4 cellular contexts compared by ENCODE assay signal in genomic region chr6:79378957-79379356, GRCh38.
TF ChIP-seq lines count a peak whose summit lies in the region.

No MANE protein-coding gene starts in this region.

TF ChIP-seq in HepG2, 621 proteins besides CTCF, POLR2A, EP300 and RAD21:
- TF ChIP-seq MAFF (IDR thresholded peaks at IDR 0.05; ENCODE audit: low read depth, low read length) (peak; percentile 64), ZNF253 (CRISPR knock-in tag; IDR thresholded peaks at IDR 0.05; ENCODE audit: borderline replicate concordance) (no peak), CEBPZ (IDR thresholded peaks at IDR 0.05; ENCODE audit: low read length) (no peak), GATAD2A (CRISPR knock-in tag; IDR thresholded peaks at IDR 0.05) (no peak), DNMT1 (CRISPR knock-in tag; IDR thresholded peaks at IDR 0.05) (no peak), ATF2 (CRISPR knock-in tag; IDR thresholded peaks at IDR 0.05) (no peak), MAFK (conservative IDR thresholded peaks at IDR 0.05 in 1 of 2, IDR thresholded peaks at IDR 0.05 in 1 of 2; ENCODE audit: low read length in 2 of 2) (peak; percentile 40 to 84; a peak in 3 of 4 replicates), HIVEP1 (CRISPR knock-in tag; IDR thresholded peaks at IDR 0.05) (no peak)

TF ChIP-seq in HEK293, 187 proteins besides CTCF, POLR2A, EP300 and RAD21:
- no peak for TF ChIP-seq ZNF549 (tag by site-specific recombination; IDR thresholded peaks at IDR 0.05)
- TF ChIP-seq PRDM10 (tag by site-specific recombination; IDR thresholded peaks at IDR 0.05): peak; percentile 37; the same call in 1 of the 2 replicates

TF ChIP-seq in K562, 482 proteins besides CTCF, POLR2A, EP300 and RAD21:
- TF ChIP-seq RBM39 (optimal IDR thresholded peaks at IDR 0.05; ENCODE audit: low read depth, low read length): no peak
- peak; percentile 43; the same call in 1 of the 2 replicates for TF ChIP-seq MAFK (IDR thresholded peaks at IDR 0.05; ENCODE audit: low read length)
- no peak for TF ChIP-seq ZNF445 (CRISPR knock-in tag; IDR thresholded peaks at IDR 0.05; ENCODE audit: low read depth)
- TF ChIP-seq C11orf30 (IDR thresholded peaks at IDR 0.05; ENCODE audit: low read depth): peak; percentile 68; the same call in 1 of the 2 replicates
- TF ChIP-seq MAFG (tag; conservative IDR thresholded peaks at IDR 0.05): peak; percentile 69
- TF ChIP-seq ZNF316 (IDR thresholded peaks at IDR 0.05): peak; percentile 90
- TF ChIP-seq MAFF (IDR thresholded peaks at IDR 0.05; ENCODE audit: low read length): peak; percentile 30; the same call in 1 of the 2 replicates
TF ChIP-seq in K562: peak in this region for 5.

TF ChIP-seq in WTC11, 78 proteins besides CTCF, POLR2A, EP300 and RAD21:
- TF ChIP-seq OVOL2 (CRISPR knock-in tag; IDR thresholded peaks at IDR 0.05; ENCODE audit: borderline replicate concordance): no peak
- no peak for TF ChIP-seq FOXK1 (CRISPR knock-in tag; IDR thresholded peaks at IDR 0.05)
- no peak for TF ChIP-seq NFATC4 (CRISPR knock-in tag; IDR thresholded peaks at IDR 0.05)
- no peak for TF ChIP-seq TEAD1 (CRISPR knock-in tag; IDR thresholded peaks at IDR 0.05)
- no peak for TF ChIP-seq FOXP4 (CRISPR knock-in tag; IDR thresholded peaks at IDR 0.05)
- no peak for TF ChIP-seq ZNF317 (CRISPR knock-in tag; IDR thresholded peaks at IDR 0.05; ENCODE audit: borderline replicate concordance, low read depth)
- TF ChIP-seq MAX (CRISPR knock-in tag; IDR thresholded peaks at IDR 0.05): no peak
- TF ChIP-seq NR1H2 (CRISPR knock-in tag; IDR thresholded peaks at IDR 0.05): no peak
- TF ChIP-seq MYBL2 (CRISPR knock-in tag; IDR thresholded peaks at IDR 0.05): no peak
- TF ChIP-seq RELA (CRISPR knock-in tag; IDR thresholded peaks at IDR 0.05; ENCODE audit: borderline replicate concordance): no peak
- TF ChIP-seq, protein P1, sequence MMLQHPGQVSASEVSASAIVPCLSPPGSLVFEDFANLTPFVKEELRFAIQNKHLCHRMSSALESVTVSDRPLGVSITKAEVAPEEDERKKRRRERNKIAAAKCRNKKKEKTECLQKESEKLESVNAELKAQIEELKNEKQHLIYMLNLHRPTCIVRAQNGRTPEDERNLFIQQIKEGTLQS (CRISPR knock-in tag; conservative IDR thresholded peaks at IDR 0.05): no peak
- no peak for TF ChIP-seq IRF2 (CRISPR knock-in tag; IDR thresholded peaks at IDR 0.05; ENCODE audit: borderline replicate concordance, low read depth)
- no peak for TF ChIP-seq SMAD4 (CRISPR knock-in tag; IDR thresholded peaks at IDR 0.05)
- TF ChIP-seq, protein P2, sequence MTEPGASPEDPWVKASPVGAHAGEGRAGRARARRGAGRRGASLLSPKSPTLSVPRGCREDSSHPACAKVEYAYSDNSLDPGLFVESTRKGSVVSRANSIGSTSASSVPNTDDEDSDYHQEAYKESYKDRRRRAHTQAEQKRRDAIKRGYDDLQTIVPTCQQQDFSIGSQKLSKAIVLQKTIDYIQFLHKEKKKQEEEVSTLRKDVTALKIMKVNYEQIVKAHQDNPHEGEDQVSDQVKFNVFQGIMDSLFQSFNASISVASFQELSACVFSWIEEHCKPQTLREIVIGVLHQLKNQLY (CRISPR knock-in tag; IDR thresholded peaks at IDR 0.05): no peak
- no peak for TF ChIP-seq GABPB1 (CRISPR knock-in tag; IDR thresholded peaks at IDR 0.05)
- no peak for TF ChIP-seq SMAD3 (CRISPR knock-in tag; IDR thresholded peaks at IDR 0.05; ENCODE audit: borderline replicate concordance)
- TF ChIP-seq ZNF219 (CRISPR knock-in tag; IDR thresholded peaks at IDR 0.05; ENCODE audit: borderline replicate concordance): no peak
TF ChIP-seq in WTC11: peak in this region for 0.
